13 cellular contexts compared by ENCODE assay signal in genomic region chr9:99023229-99023628, GRCh38.
"Had no signal": no experiment of that assay in that cellular context is flagged by ENCODE, and none has a peak within 500 bp of the region (broad histone marks: within the 10 kb centered on the region; RNA-seq: fewer than 3 reads in every experiment).

No MANE protein-coding gene starts in this region.

- H3K4me3 ChIP-seq: SJSA1, smooth muscle cell, uterus had no signal

- H3K9me3 ChIP-seq: SJSA1, uterus had no signal

- DNase-seq: activated CD4-positive, alpha-beta memory T cell treated with anti-CD3 and anti-CD28 coated beads for 36 hours; activated naive CD4-positive, alpha-beta T cell treated with anti-CD3 and anti-CD28 coated beads, Interleukin-2, amount 10 ng/mL, durations not matched to agents 7 days and 5 days; cerebellar nuclear complex; mesendoderm; T-helper 9 cell had no signal

- H3K9me3 Mint-ChIP-seq: activated CD4-positive, alpha-beta memory T cell treated with anti-CD3 and anti-CD28 coated beads for 36 hours; activated naive CD4-positive, alpha-beta T cell treated with anti-CD3 and anti-CD28 coated beads, Interleukin-2, amount 10 ng/mL, durations not matched to agents 7 days and 5 days; activated T-helper 17 cell treated with anti-CD3 and anti-CD28 coated beads, Interleukin-2, amount 50 U/mL, for 72 hours; stimulated activated memory B cell treated with anti-CD40 and anti-IgM and Interleukin-4, amounts not matched to agents 10 μg/mL and 1 μg/mL and 100 μg/mL, for 72 hours had no signal

- H3K27ac Mint-ChIP-seq: activated CD4-positive, alpha-beta memory T cell treated with anti-CD3 and anti-CD28 coated beads for 36 hours; activated naive CD4-positive, alpha-beta T cell treated with anti-CD3 and anti-CD28 coated beads, Interleukin-2, amount 10 ng/mL, durations not matched to agents 7 days and 5 days; activated T-helper 17 cell treated with anti-CD3 and anti-CD28 coated beads, Interleukin-2, amount 50 U/mL, for 72 hours; stimulated activated memory B cell treated with anti-CD40 and anti-IgM and Interleukin-4, amounts not matched to agents 10 μg/mL and 1 μg/mL and 100 μg/mL, for 72 hours had no signal

- H3K27ac ChIP-seq: SJSA1, VCaP had no signal

- H3K27me3 ChIP-seq: SJSA1, uterus had no signal

- H3K4me1 ChIP-seq: uterus had no signal

- H3K4me2 ChIP-seq: smooth muscle cell had no signal

- H3K36me3 Mint-ChIP-seq: activated CD4-positive, alpha-beta memory T cell treated with anti-CD3 and anti-CD28 coated beads for 36 hours; activated naive CD4-positive, alpha-beta T cell treated with anti-CD3 and anti-CD28 coated beads, Interleukin-2, amount 10 ng/mL, durations not matched to agents 7 days and 5 days; stimulated activated memory B cell treated with anti-CD40 and anti-IgM and Interleukin-4, amounts not matched to agents 10 μg/mL and 1 μg/mL and 100 μg/mL, for 72 hours had no signal

- ATAC-seq: activated T-helper 17 cell treated with anti-CD3 and anti-CD28 coated beads, Interleukin-2, amount 50 U/mL, for 72 hours; left lobe of liver; stimulated activated memory B cell treated with anti-CD40 and anti-IgM and Interleukin-4, amounts not matched to agents 10 μg/mL and 1 μg/mL and 100 μg/mL, for 72 hours had no signal

- H3K36me3 ChIP-seq: SJSA1, uterus had no signal

- H3K27me3 Mint-ChIP-seq: activated CD4-positive, alpha-beta memory T cell treated with anti-CD3 and anti-CD28 coated beads for 36 hours; activated T-helper 17 cell treated with anti-CD3 and anti-CD28 coated beads, Interleukin-2, amount 50 U/mL, for 72 hours; stimulated activated memory B cell treated with anti-CD40 and anti-IgM and Interleukin-4, amounts not matched to agents 10 μg/mL and 1 μg/mL and 100 μg/mL, for 72 hours had no signal

- H3K4me3 Mint-ChIP-seq: activated CD4-positive, alpha-beta memory T cell treated with anti-CD3 and anti-CD28 coated beads for 36 hours; activated naive CD4-positive, alpha-beta T cell treated with anti-CD3 and anti-CD28 coated beads, Interleukin-2, amount 10 ng/mL, durations not matched to agents 7 days and 5 days; activated T-helper 17 cell treated with anti-CD3 and anti-CD28 coated beads, Interleukin-2, amount 50 U/mL, for 72 hours; brain; stimulated activated memory B cell treated with anti-CD40 and anti-IgM and Interleukin-4, amounts not matched to agents 10 μg/mL and 1 μg/mL and 100 μg/mL, for 72 hours had no signal
